18 cellular contexts compared by ENCODE assay signal in the genomic region with DNA sequence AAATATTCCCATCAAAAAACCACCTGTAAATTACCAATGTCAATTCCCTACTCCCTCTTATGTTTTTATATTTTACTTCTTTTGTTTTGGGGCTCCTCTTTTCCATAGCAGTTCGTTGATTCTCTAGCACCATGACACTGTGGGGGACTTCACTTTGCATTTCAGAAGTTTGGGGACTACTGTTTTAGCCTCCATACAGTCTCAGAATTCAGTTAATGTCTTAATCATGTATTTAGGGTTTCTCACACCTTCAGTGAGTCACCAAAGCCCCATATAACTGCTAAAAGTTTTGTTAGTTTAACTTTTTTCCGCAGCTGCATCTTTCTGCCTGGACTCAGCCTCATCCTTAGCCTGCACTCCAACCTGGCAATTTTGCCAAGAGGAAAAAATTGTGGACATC. TPM values are rescaled to one million over a fixed set of nuclear protein-coding genes. Genes with fewer than 3 reads are reported as not detected.
DNase-seq lines count a peak whose midpoint lies in the region; ATAC-seq, FAIRE-seq and TF ChIP-seq lines count a peak whose summit lies in the region.
"Had no signal": no experiment of that assay in that cellular context is flagged by ENCODE, and none has a peak within 500 bp of the region (broad histone marks: within the 10 kb centered on the region; RNA-seq: fewer than 3 reads in every experiment).

No MANE protein-coding gene starts in this region.

- no peak overlapping the region for H3K27ac Mint-ChIP-seq in activated CD4-positive, alpha-beta T cell treated with anti-CD3 and anti-CD28 coated beads for 36 hours
- H3K27ac Mint-ChIP-seq in activated CD4-positive, alpha-beta T cell treated with anti-CD3 and anti-CD28 coated beads, Interleukin-2, amount 10 ng/mL, durations not matched to agents 24 days and 14 days = no peak overlapping the region
- no peak overlapping the region for H3K27ac Mint-ChIP-seq in HFFc6
- H3K27ac Mint-ChIP-seq in activated T-helper 17 cell treated with anti-CD3 and anti-CD28 coated beads, Interleukin-2, amount 50 U/mL, for 72 hours = no peak overlapping the region
- H3K27ac Mint-ChIP-seq in neural progenitor cell = no peak overlapping the region
- H3K27ac Mint-ChIP-seq in T-cell = no peak overlapping the region
- H3K27ac Mint-ChIP-seq: B cell had no signal

- H3K4me1 Mint-ChIP-seq in activated CD4-positive, alpha-beta T cell treated with anti-CD3 and anti-CD28 coated beads for 36 hours = peaks cover 12% of the 10 kb centered on the region
- H3K4me1 Mint-ChIP-seq in activated CD4-positive, alpha-beta T cell treated with anti-CD3 and anti-CD28 coated beads, Interleukin-2, amount 10 ng/mL, durations not matched to agents 24 days and 14 days = peaks cover 13% of the 10 kb centered on the region
- H3K4me1 Mint-ChIP-seq in HFFc6 (ENCODE audit: low read depth) (peaks cover 10% of the 10 kb centered on the region), neural progenitor cell (peaks cover 5% of the 10 kb centered on the region), T-cell (peaks cover 0 to 8% (median 5%) of the 10 kb centered on the region in 3 donors)
- no peaks in the 10 kb centered on the region for H3K4me1 Mint-ChIP-seq in activated T-helper 17 cell treated with anti-CD3 and anti-CD28 coated beads, Interleukin-2, amount 50 U/mL, for 72 hours

- H2AFZ ChIP-seq in neural progenitor cell (replicated peaks) = no peak overlapping the region

- no peaks in the 10 kb centered on the region for H3K4me1 ChIP-seq in A549
- peaks cover 6% of the 10 kb centered on the region for H3K4me1 ChIP-seq in neural progenitor cell

- no peaks in the 10 kb centered on the region for H3K9me3 ChIP-seq in A549
- no peaks in the 10 kb centered on the region for H3K9me3 ChIP-seq in neural progenitor cell (ENCODE audit: low read depth)

- H3F3A ChIP-seq in neural progenitor cell (ENCODE audit: low read depth) = no peaks in the 10 kb centered on the region

- H3K36me3 ChIP-seq in neural progenitor cell = no peaks in the 10 kb centered on the region

- H3K4me3 ChIP-seq in A549 (no peak overlapping the region), neural progenitor cell (no peak overlapping the region)

- ATAC-seq in activated CD4-positive, alpha-beta T cell treated with anti-CD3 and anti-CD28 coated beads for 36 hours = peak; percentile 52
- ATAC-seq in A549 (no peak), T-cell (replicated peaks in 1 of 4) (no peak)
- ATAC-seq in activated T-helper 17 cell treated with anti-CD3 and anti-CD28 coated beads, Interleukin-2, amount 50 U/mL, for 72 hours (replicated peaks) = peak; percentile 27

- no peaks in the 10 kb centered on the region for H3K27me3 ChIP-seq in neural progenitor cell

- TF ChIP-seq EP300 in A549 (IDR thresholded peaks at IDR 0.05) = no peak

- H3K4me3 Mint-ChIP-seq in activated CD4-positive, alpha-beta T cell treated with anti-CD3 and anti-CD28 coated beads for 36 hours = no peak overlapping the region
- no peak overlapping the region for H3K4me3 Mint-ChIP-seq in activated CD4-positive, alpha-beta T cell treated with anti-CD3 and anti-CD28 coated beads, Interleukin-2, amount 10 ng/mL, durations not matched to agents 24 days and 14 days
- H3K4me3 Mint-ChIP-seq in HFFc6 (peak overlapping the region; percentile 70), neural progenitor cell (no peak overlapping the region), T-cell (no peak overlapping the region)
- peak overlapping the region; percentile 11 for H3K4me3 Mint-ChIP-seq in activated T-helper 17 cell treated with anti-CD3 and anti-CD28 coated beads, Interleukin-2, amount 50 U/mL, for 72 hours
- H3K4me3 Mint-ChIP-seq: B cell had no signal

- peak overlapping the region; percentile 5; the same call in 1 of the 3 replicates for H3K4me2 ChIP-seq in A549
- H3K4me2 ChIP-seq in neural progenitor cell = no peak overlapping the region

- H3K27me3 Mint-ChIP-seq in activated CD4-positive, alpha-beta T cell treated with anti-CD3 and anti-CD28 coated beads for 36 hours = peaks cover 14% of the 10 kb centered on the region
- H3K27me3 Mint-ChIP-seq in activated CD4-positive, alpha-beta T cell treated with anti-CD3 and anti-CD28 coated beads, Interleukin-2, amount 10 ng/mL, durations not matched to agents 24 days and 14 days = peaks cover 10% of the 10 kb centered on the region
- H3K27me3 Mint-ChIP-seq in HFFc6 (ENCODE audit: insufficient read depth) = no peaks in the 10 kb centered on the region
- H3K27me3 Mint-ChIP-seq in activated T-helper 17 cell treated with anti-CD3 and anti-CD28 coated beads, Interleukin-2, amount 50 U/mL, for 72 hours = peaks cover 38% of the 10 kb centered on the region
- no peaks in the 10 kb centered on the region for H3K27me3 Mint-ChIP-seq in neural progenitor cell (ENCODE audit: insufficient read depth, low read depth)
- H3K27me3 Mint-ChIP-seq in T-cell = peaks cover 11 to 31% of the 10 kb centered on the region in 2 donors

- POLR2A ChIA-PET in activated CD4-positive, alpha-beta T cell treated with anti-CD3 and anti-CD28 coated beads for 36 hours (lab: Charles Lee) = no interaction called here
- POLR2A ChIA-PET in A549 (lab: Yijun Ruan, JAX) (no interaction called here), T-cell (lab: Charles Lee) (interaction anchor here in 1 of 2 donors (0.5 kb wide), 1 partner anchor 32 kb away, joined by 3 read pairs; no protein-coding TSS in a partner anchor)

- CTCF ChIA-PET in activated CD4-positive, alpha-beta T cell treated with anti-CD3 and anti-CD28 coated beads for 36 hours (lab: Charles Lee) = interaction anchor here (1.0 kb wide), 1 partner anchor 16 kb away, joined by 4 read pairs; no protein-coding TSS in a partner anchor
- CTCF ChIA-PET in A549 (lab: Yijun Ruan, JAX) (interaction anchor here (1.2 kb wide), 1 partner anchor 9 kb away, joined by 3 read pairs; no protein-coding TSS in a partner anchor), T-cell (lab: Charles Lee) (no interaction called here)

- no peak for TF ChIP-seq POLR2A in A549 (IDR thresholded peaks at IDR 0.05; ENCODE audit: low read length)

- no peak for TF ChIP-seq CTCF in A549 (IDR thresholded peaks at IDR 0.05)
- TF ChIP-seq CTCF in HFFc6 (IDR thresholded peaks at IDR 0.05) = no peak
- no peak for TF ChIP-seq CTCF in neural progenitor cell (IDR thresholded peaks at IDR 0.05)

- H3K27ac ChIP-seq in A549 = no peak overlapping the region
- no peak overlapping the region for H3K27ac ChIP-seq in neural progenitor cell
- H3K27ac ChIP-seq: 22Rv1, HL-60 had no signal

- WGBS in A549 (ENCODE audit: missing lambda C conversion rate) = 22% methylated on average over 2 of the region's 2 CpGs

- no peaks in the 10 kb centered on the region for H4K20me1 ChIP-seq in neural progenitor cell (ENCODE audit: low read depth)

- H3K9me3 Mint-ChIP-seq in activated CD4-positive, alpha-beta T cell treated with anti-CD3 and anti-CD28 coated beads for 36 hours (ENCODE audit: low read depth) = no peaks in the 10 kb centered on the region
- peaks cover 4% of the 10 kb centered on the region for H3K9me3 Mint-ChIP-seq in activated CD4-positive, alpha-beta T cell treated with anti-CD3 and anti-CD28 coated beads, Interleukin-2, amount 10 ng/mL, durations not matched to agents 24 days and 14 days
- H3K9me3 Mint-ChIP-seq in HFFc6 (no peaks in the 10 kb centered on the region; the same call in 1 of the 2 replicates), neural progenitor cell (no peaks in the 10 kb centered on the region), T-cell (peaks cover 0 to 4% (median 0%) of the 10 kb centered on the region in 3 donors)
- no peaks in the 10 kb centered on the region for H3K9me3 Mint-ChIP-seq in activated T-helper 17 cell treated with anti-CD3 and anti-CD28 coated beads, Interleukin-2, amount 50 U/mL, for 72 hours

- no peaks in the 10 kb centered on the region for H3K36me3 Mint-ChIP-seq in activated CD4-positive, alpha-beta T cell treated with anti-CD3 and anti-CD28 coated beads for 36 hours (ENCODE audit: low read depth)
- no peaks in the 10 kb centered on the region for H3K36me3 Mint-ChIP-seq in activated CD4-positive, alpha-beta T cell treated with anti-CD3 and anti-CD28 coated beads, Interleukin-2, amount 10 ng/mL, durations not matched to agents 24 days and 14 days (ENCODE audit: low read depth)
- H3K36me3 Mint-ChIP-seq in HFFc6 (ENCODE audit: low read depth) = peaks cover 4% of the 10 kb centered on the region; the same call in 1 of the 2 replicates
- no peaks in the 10 kb centered on the region for H3K36me3 Mint-ChIP-seq in activated T-helper 17 cell treated with anti-CD3 and anti-CD28 coated beads, Interleukin-2, amount 50 U/mL, for 72 hours (ENCODE audit: low read depth)
- H3K36me3 Mint-ChIP-seq in neural progenitor cell = no peaks in the 10 kb centered on the region
- H3K36me3 Mint-ChIP-seq in T-cell = peaks cover 3% of the 10 kb centered on the region

- FAIRE-seq in A549 (lab: Jason Lieb, UNC) = no peak

- H3K79me2 ChIP-seq in neural progenitor cell (ENCODE audit: low read depth) = no peaks in the 10 kb centered on the region

- H3K9ac ChIP-seq in neural progenitor cell = no peak overlapping the region

- TF ChIP-seq RAD21 in A549 (conservative IDR thresholded peaks at IDR 0.05 in 1 of 2, IDR thresholded peaks at IDR 0.05 in 1 of 2) = no peak

- no peak for DNase-seq in activated CD4-positive, alpha-beta T cell treated with anti-CD3 and anti-CD28 coated beads for 36 hours
- no peak for DNase-seq in activated CD4-positive, alpha-beta T cell treated with anti-CD3 and anti-CD28 coated beads, Interleukin-2, amount 10 ng/mL, durations not matched to agents 24 days and 14 days
- DNase-seq in A549 (ENCODE audit: low read depth in 1 of 2, low spot score in 1 of 2) (no peak), HFFc6 (no peak), neural progenitor cell (ENCODE audit: low spot score) (no peak), T-cell (no peak), iPS-NIHi11 (ENCODE audit: low spot score) (no peak)
- DNase-seq: COR-L47, DMS 273 treated with DMSO at 0.1 percent for 48 hours, DND-41, NCI-H1417 treated with DMSO at 0.1 percent for 48 hours, NCI-H1930, NCI-H226, NCI-H524 had no signal

- intact Hi-C loops in activated CD4-positive, alpha-beta T cell treated with anti-CD3 and anti-CD28 coated beads for 36 hours (cut with DNase I, micrococcal nuclease) = no loop called here
- intact Hi-C loops in activated CD4-positive, alpha-beta T cell treated with anti-CD3 and anti-CD28 coated beads, Interleukin-2, amount 10 ng/mL, durations not matched to agents 24 days and 14 days (cut with micrococcal nuclease) = no loop called here

RNA-seq across cellular contexts. Expression of gene AIG1, which starts 20.7 kb away (rescaled TPM):
- total RNA-seq in activated CD4-positive, alpha-beta T cell treated with anti-CD3 and anti-CD28 coated beads for 36 hours = 10 to 100 TPM; 21.2 to 22.8 TPM
- 2.9 and 4.7 TPM in 2 replicates for total RNA-seq in activated CD4-positive, alpha-beta T cell treated with anti-CD3 and anti-CD28 coated beads, Interleukin-2, amount 10 ng/mL, durations not matched to agents 24 days and 14 days
- polyA plus RNA-seq in A549 (2011; rRNA removed) (35.8 and 38.3 TPM in 2 replicates), A549 (2017; fragmentation: RNase III; extraction: RNeasy Plus Mini Kit Qiagen cat#74134 plus additional on column Dnase treatment) (27.7 to 29.5 TPM (median 29.1 TPM) in 3 replicates)
- 22.8 and 23.0 TPM in 2 replicates for polyA plus RNA-seq in A549 (2012; cell fraction: cytosol; rRNA removed)
- polyA plus RNA-seq in A549 (2012; cell fraction: nucleus; rRNA removed) = 10.4 and 19.9 TPM in 2 replicates
- 25.7 and 30.5 TPM in 2 replicates for polyA minus RNA-seq in A549 (2011; rRNA and poly(A)+ RNA removed)
- total RNA-seq in HFFc6 (2021; fragmentation: NEBNext Ultra II Directional; extraction: Animal tissue kit (Norgen Biotek cat#: 25700)) = 10 to 100 TPM; 50.7 to 70.5 (median 52.5) TPM
- total RNA-seq in activated T-helper 17 cell treated with anti-CD3 and anti-CD28 coated beads, Interleukin-2, amount 50 U/mL, for 72 hours = 10 to 100 TPM; 12.0 to 18.1 TPM
- total RNA-seq in neural progenitor cell (ENCODE audit: low replicate concordance) (25.2 and 37.1 TPM in 2 replicates), T-cell (10 to 100 TPM in 1 of 5 donors, 1 to 10 TPM in 4; 6.0 to 13.4 (median 7.6) TPM)

Comparison
In these comparisons a context has a peak if more than half of its experiments do, and no peak if none do; other contexts are left out.
1. ATAC-seq: peak in activated CD4-positive, alpha-beta T cell treated with anti-CD3 and anti-CD28 coated beads for 36 hours (single experiment) and activated T-helper 17 cell treated with anti-CD3 and anti-CD28 coated beads, Interleukin-2, amount 50 U/mL, for 72 hours (single experiment); none in A549 (0 of 2) and T-cell (0 of 4).
2. H3K4me3 Mint-ChIP-seq: peak in HFFc6 (single experiment) and activated T-helper 17 cell treated with anti-CD3 and anti-CD28 coated beads, Interleukin-2, amount 50 U/mL, for 72 hours (single experiment); none in activated CD4-positive, alpha-beta T cell treated with anti-CD3 and anti-CD28 coated beads for 36 hours (single experiment), activated CD4-positive, alpha-beta T cell treated with anti-CD3 and anti-CD28 coated beads, Interleukin-2, amount 10 ng/mL, durations not matched to agents 24 days and 14 days (single experiment), neural progenitor cell (single experiment) and T-cell (0 of 3).
3. CTCF ChIA-PET loops: an anchor here in activated CD4-positive, alpha-beta T cell treated with anti-CD3 and anti-CD28 coated beads for 36 hours (1.0 kb wide) and A549 (1.2 kb wide); none called in T-cell.